Comparison of ENCODE assay signal across 1 cellular context in the genomic region with DNA sequence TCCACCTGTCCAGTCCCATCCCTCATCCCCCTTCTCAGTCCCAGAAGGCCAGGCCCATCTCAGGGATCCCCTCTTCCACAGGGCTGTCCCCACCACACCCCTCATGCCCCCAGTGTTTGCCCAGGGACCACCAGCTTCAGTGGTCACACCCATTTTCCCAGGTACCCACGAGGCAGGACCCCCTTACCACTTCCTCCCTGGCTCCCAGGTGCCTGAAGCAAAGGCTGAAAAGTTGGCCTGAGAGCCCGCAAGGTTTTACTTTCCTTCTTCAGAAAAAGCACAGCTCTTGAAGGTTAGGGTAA.
TF ChIP-seq lines count a peak whose summit lies in the region.

No MANE protein-coding gene starts in this region.

TF ChIP-seq in H1, 55 proteins besides CTCF, POLR2A, EP300 and RAD21:
- TF ChIP-seq RNF2 (IDR thresholded peaks at IDR 0.05; ENCODE audit: borderline replicate concordance, low read depth, low read length, missing control alignments, poor library complexity, severe bottlenecking) (no peak), YY1 (IDR thresholded peaks at IDR 0.05; ENCODE audit: low read depth, low read length) (no peak), GABPA (IDR thresholded peaks at IDR 0.05; ENCODE audit: borderline replicate concordance, insufficient read depth, low read length) (no peak), GTF2F1 (IDR thresholded peaks at IDR 0.05; ENCODE audit: borderline replicate concordance, low read depth, low read length) (no peak), E2F6 (IDR thresholded peaks at IDR 0.05) (no peak), CBX8 (IDR thresholded peaks at IDR 0.05; ENCODE audit: borderline replicate concordance, low read depth, low read length) (no peak), POLR2AphosphoS5 (IDR thresholded peaks at IDR 0.05; ENCODE audit: low read depth, low read length) (no peak), SIRT6 (IDR thresholded peaks at IDR 0.05; ENCODE audit: low read length) (no peak), TBP (IDR thresholded peaks at IDR 0.05; ENCODE audit: low read depth, low read length) (no peak), KDM1A (IDR thresholded peaks at IDR 0.05; ENCODE audit: borderline replicate concordance, low read length) (no peak), SP2 (IDR thresholded peaks at IDR 0.05; ENCODE audit: low read length) (no peak), SP1 (IDR thresholded peaks at IDR 0.05; ENCODE audit: low read depth, low read length) (no peak), FOSL1 (IDR thresholded peaks at IDR 0.05; ENCODE audit: insufficient read depth, low read depth, low read length) (no peak), RFX5 (IDR thresholded peaks at IDR 0.05; ENCODE audit: borderline replicate concordance, low read depth, low read length) (no peak)
- TF ChIP-seq, protein P1, sequence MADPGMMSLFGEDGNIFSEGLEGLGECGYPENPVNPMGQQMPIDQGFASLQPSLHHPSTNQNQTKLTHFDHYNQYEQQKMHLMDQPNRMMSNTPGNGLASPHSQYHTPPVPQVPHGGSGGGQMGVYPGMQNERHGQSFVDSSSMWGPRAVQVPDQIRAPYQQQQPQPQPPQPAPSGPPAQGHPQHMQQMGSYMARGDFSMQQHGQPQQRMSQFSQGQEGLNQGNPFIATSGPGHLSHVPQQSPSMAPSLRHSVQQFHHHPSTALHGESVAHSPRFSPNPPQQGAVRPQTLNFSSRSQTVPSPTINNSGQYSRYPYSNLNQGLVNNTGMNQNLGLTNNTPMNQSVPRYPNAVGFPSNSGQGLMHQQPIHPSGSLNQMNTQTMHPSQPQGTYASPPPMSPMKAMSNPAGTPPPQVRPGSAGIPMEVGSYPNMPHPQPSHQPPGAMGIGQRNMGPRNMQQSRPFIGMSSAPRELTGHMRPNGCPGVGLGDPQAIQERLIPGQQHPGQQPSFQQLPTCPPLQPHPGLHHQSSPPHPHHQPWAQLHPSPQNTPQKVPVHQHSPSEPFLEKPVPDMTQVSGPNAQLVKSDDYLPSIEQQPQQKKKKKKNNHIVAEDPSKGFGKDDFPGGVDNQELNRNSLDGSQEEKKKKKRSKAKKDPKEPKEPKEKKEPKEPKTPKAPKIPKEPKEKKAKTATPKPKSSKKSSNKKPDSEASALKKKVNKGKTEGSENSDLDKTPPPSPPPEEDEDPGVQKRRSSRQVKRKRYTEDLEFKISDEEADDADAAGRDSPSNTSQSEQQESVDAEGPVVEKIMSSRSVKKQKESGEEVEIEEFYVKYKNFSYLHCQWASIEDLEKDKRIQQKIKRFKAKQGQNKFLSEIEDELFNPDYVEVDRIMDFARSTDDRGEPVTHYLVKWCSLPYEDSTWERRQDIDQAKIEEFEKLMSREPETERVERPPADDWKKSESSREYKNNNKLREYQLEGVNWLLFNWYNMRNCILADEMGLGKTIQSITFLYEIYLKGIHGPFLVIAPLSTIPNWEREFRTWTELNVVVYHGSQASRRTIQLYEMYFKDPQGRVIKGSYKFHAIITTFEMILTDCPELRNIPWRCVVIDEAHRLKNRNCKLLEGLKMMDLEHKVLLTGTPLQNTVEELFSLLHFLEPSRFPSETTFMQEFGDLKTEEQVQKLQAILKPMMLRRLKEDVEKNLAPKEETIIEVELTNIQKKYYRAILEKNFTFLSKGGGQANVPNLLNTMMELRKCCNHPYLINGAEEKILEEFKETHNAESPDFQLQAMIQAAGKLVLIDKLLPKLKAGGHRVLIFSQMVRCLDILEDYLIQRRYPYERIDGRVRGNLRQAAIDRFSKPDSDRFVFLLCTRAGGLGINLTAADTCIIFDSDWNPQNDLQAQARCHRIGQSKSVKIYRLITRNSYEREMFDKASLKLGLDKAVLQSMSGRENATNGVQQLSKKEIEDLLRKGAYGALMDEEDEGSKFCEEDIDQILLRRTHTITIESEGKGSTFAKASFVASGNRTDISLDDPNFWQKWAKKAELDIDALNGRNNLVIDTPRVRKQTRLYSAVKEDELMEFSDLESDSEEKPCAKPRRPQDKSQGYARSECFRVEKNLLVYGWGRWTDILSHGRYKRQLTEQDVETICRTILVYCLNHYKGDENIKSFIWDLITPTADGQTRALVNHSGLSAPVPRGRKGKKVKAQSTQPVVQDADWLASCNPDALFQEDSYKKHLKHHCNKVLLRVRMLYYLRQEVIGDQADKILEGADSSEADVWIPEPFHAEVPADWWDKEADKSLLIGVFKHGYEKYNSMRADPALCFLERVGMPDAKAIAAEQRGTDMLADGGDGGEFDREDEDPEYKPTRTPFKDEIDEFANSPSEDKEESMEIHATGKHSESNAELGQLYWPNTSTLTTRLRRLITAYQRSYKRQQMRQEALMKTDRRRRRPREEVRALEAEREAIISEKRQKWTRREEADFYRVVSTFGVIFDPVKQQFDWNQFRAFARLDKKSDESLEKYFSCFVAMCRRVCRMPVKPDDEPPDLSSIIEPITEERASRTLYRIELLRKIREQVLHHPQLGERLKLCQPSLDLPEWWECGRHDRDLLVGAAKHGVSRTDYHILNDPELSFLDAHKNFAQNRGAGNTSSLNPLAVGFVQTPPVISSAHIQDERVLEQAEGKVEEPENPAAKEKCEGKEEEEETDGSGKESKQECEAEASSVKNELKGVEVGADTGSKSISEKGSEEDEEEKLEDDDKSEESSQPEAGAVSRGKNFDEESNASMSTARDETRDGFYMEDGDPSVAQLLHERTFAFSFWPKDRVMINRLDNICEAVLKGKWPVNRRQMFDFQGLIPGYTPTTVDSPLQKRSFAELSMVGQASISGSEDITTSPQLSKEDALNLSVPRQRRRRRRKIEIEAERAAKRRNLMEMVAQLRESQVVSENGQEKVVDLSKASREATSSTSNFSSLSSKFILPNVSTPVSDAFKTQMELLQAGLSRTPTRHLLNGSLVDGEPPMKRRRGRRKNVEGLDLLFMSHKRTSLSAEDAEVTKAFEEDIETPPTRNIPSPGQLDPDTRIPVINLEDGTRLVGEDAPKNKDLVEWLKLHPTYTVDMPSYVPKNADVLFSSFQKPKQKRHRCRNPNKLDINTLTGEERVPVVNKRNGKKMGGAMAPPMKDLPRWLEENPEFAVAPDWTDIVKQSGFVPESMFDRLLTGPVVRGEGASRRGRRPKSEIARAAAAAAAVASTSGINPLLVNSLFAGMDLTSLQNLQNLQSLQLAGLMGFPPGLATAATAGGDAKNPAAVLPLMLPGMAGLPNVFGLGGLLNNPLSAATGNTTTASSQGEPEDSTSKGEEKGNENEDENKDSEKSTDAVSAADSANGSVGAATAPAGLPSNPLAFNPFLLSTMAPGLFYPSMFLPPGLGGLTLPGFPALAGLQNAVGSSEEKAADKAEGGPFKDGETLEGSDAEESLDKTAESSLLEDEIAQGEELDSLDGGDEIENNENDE (IDR thresholded peaks at IDR 0.05; ENCODE audit: insufficient replicate concordance, low read length) = no peak
